8 cellular contexts compared by ENCODE assay signal in genomic region chr18:46096651-46097300, GRCh38. TPM values are rescaled to one million over a fixed set of nuclear protein-coding genes. Genes with fewer than 3 reads are reported as not detected.
DNase-seq lines count a peak whose midpoint lies in the region; ATAC-seq, FAIRE-seq and TF ChIP-seq lines count a peak whose summit lies in the region.

No MANE protein-coding gene starts in this region.

- TF ChIP-seq POLR2A in vagina (IDR thresholded peaks at IDR 0.05) = no peak

- H3K4me3 ChIP-seq in mammary epithelial cell (replicated peaks in 1 of 3; ENCODE audit: insufficient read depth in 1 of 3, low read depth in 2 of 3, low read length in 3 of 3) (peak overlapping the region; percentile 79 to 95 (median 92)), vagina (peak overlapping the region; percentile 62 to 78)

- no peak for TF ChIP-seq CTCF in CD4-positive, alpha-beta T cell (IDR thresholded peaks at IDR 0.05)
- TF ChIP-seq CTCF in mammary epithelial cell (conservative IDR thresholded peaks at IDR 0.05 in 1 of 2, IDR thresholded peaks at IDR 0.05 in 1 of 2; ENCODE audit: extremely low read depth in 1 of 2, insufficient read depth in 1 of 2, low read depth in 1 of 2, low read length in 2 of 2) = no peak
- no peak for TF ChIP-seq CTCF in vagina (IDR thresholded peaks at IDR 0.05)

- no peak for ATAC-seq in CD4-positive, alpha-beta T cell (ENCODE audit: poor library complexity)
- no peak for ATAC-seq in memory B cell (ENCODE audit: low read depth)

- peak overlapping the region; percentile 94 for H3K9ac ChIP-seq in mammary epithelial cell (ENCODE audit: insufficient read depth, low read length)

- no peaks in the 10 kb centered on the region for H3K27me3 Mint-ChIP-seq in CD4-positive, alpha-beta T cell
- H3K27me3 Mint-ChIP-seq in IgD-negative memory B cell = no peaks in the 10 kb centered on the region
- H3K27me3 Mint-ChIP-seq in memory B cell = no peaks in the 10 kb centered on the region

- no peaks in the 10 kb centered on the region for H3K9me3 ChIP-seq in CD4-positive, alpha-beta T cell (ENCODE audit: control insufficient read depth, low read length)
- H3K9me3 ChIP-seq in mammary epithelial cell (replicated peaks; ENCODE audit: insufficient read depth, low read length) = no peaks in the 10 kb centered on the region
- no peaks in the 10 kb centered on the region for H3K9me3 ChIP-seq in vagina

- peaks cover 63% of the 10 kb centered on the region for H3K79me2 ChIP-seq in mammary epithelial cell (ENCODE audit: insufficient read depth, low read length)

- H3K4me2 ChIP-seq in mammary epithelial cell (ENCODE audit: insufficient read depth, low read depth, low read length) = peak overlapping the region; percentile 94

- in situ Hi-C loops in mammary epithelial cell (cut with MboI; ENCODE audit: low sequenced_read_pairs in 2 of 2) = no loop called here

- H2AFZ ChIP-seq in mammary epithelial cell (ENCODE audit: low read depth, low read length) = no peak overlapping the region

- POLR2A ChIA-PET in CD4-positive, alpha-beta T cell (lab: Charles Lee) = interaction anchor here (0.6 to 1.1 kb wide), 2 partner anchors 14 to 23 kb away, joined by 3 to 5 read pairs; no protein-coding TSS in a partner anchor

- peak overlapping the region; percentile 100 for H3K4me3 Mint-ChIP-seq in CD4-positive, alpha-beta T cell
- H3K4me3 Mint-ChIP-seq in IgD-negative memory B cell (peak overlapping the region; percentile 97 to 99 (median 99)), memory B cell (peak overlapping the region; percentile 94)

- peaks cover 14% of the 10 kb centered on the region for H3K36me3 ChIP-seq in mammary epithelial cell (ENCODE audit: insufficient read depth, low read length)
- peaks cover 0 to 23% of the 10 kb centered on the region in 2 donors for H3K36me3 ChIP-seq in vagina

- CTCF ChIA-PET in CD4-positive, alpha-beta T cell (lab: Charles Lee) = interaction anchor here (0.7 to 2.4 kb wide), 5 partner anchors 11 to 390 kb away, joined by 3 to 14 read pairs (median 6); a partner anchor contains a TSS
- CTCF ChIA-PET in mammary epithelial cell (lab: Charles Lee; ENCODE audit: low non-redundant PET) = no interaction called here

- 30% methylated on average over 13 of the region's 22 CpGs for WGBS in mammary epithelial cell (ENCODE audit: low coverage, missing lambda C conversion rate)

- no TSS peak for BruUV-seq in mammary epithelial cell (replicated peaks; lab: Mats Ljungman, UMichigan)

- H3K27me3 ChIP-seq in CD4-positive, alpha-beta T cell (ENCODE audit: control insufficient read depth, insufficient read depth, low read length) = no peaks in the 10 kb centered on the region
- H3K27me3 ChIP-seq in mammary epithelial cell (ENCODE audit: insufficient read depth, low read length) = no peaks in the 10 kb centered on the region
- H3K27me3 ChIP-seq in vagina = no peaks in the 10 kb centered on the region

- DNase-seq in CD4-positive, alpha-beta T cell = no peak
- DNase-seq in mammary epithelial cell = no peak
- DNase-seq in memory B cell (ENCODE audit: low spot score in 2 of 2) = no peak
- no peak for DNase-seq in vagina (ENCODE audit: extremely low spot score in 2 of 2)
- DNase-seq in urothelium cell line (ENCODE audit: low spot score) = no peak
- DNase-seq in T-helper 9 cell = no peak
- no peak for DNase-seq in NCI-H1436 (lab: John Stamatoyannopoulos, UW)

- peak overlapping the region; percentile 74 for H3K27ac ChIP-seq in CD4-positive, alpha-beta T cell (ENCODE audit: low read depth, low read length)
- peak overlapping the region; percentile 73 for H3K27ac ChIP-seq in mammary epithelial cell (ENCODE audit: insufficient read depth, low read depth, low read length)
- peak overlapping the region; percentile 79 for H3K27ac ChIP-seq in vagina

- FAIRE-seq in urothelium cell line (lab: Jason Lieb, UNC) = no peak

- no peaks in the 10 kb centered on the region for H4K20me1 ChIP-seq in mammary epithelial cell (ENCODE audit: insufficient read depth, low read length)

- peak overlapping the region; percentile 99 for H3K27ac Mint-ChIP-seq in CD4-positive, alpha-beta T cell
- peak overlapping the region; percentile 95 to 99 (median 99) for H3K27ac Mint-ChIP-seq in IgD-negative memory B cell
- peak overlapping the region; percentile 96 for H3K27ac Mint-ChIP-seq in memory B cell

- dilution Hi-C loops in mammary epithelial cell (cut with HindIII; ENCODE audit: low sequenced_read_pairs) = no loop called here

- intact Hi-C loops in CD4-positive, alpha-beta T cell (cut with DNase I, micrococcal nuclease) = loop anchor here in 1 of 2 experiments (2.0 kb wide), 1 partner anchor 130 kb away; the partner anchor contains the start of gene EPG5
- intact Hi-C loops in mammary epithelial cell (cut with micrococcal nuclease) = loop anchor here (5.0 kb wide), 1 partner anchor 76 kb away; a partner anchor contains a TSS
- intact Hi-C loops in vagina (cut with DNase I) = no loop called here

- H3K4me1 ChIP-seq in mammary epithelial cell (ENCODE audit: insufficient read depth, low read length) (peaks cover 8% of the 10 kb centered on the region), vagina (peaks cover 45% of the 10 kb centered on the region)

- H3K36me3 Mint-ChIP-seq in CD4-positive, alpha-beta T cell (ENCODE audit: low read depth) = peaks cover 50% of the 10 kb centered on the region
- no peaks in the 10 kb centered on the region for H3K36me3 Mint-ChIP-seq in IgD-negative memory B cell
- peaks cover 3% of the 10 kb centered on the region for H3K36me3 Mint-ChIP-seq in memory B cell

- H3K4me1 Mint-ChIP-seq in CD4-positive, alpha-beta T cell (ENCODE audit: low read depth) = peaks cover 35% of the 10 kb centered on the region
- peaks cover 11 to 24% (median 18%) of the 10 kb centered on the region in 3 donors for H3K4me1 Mint-ChIP-seq in IgD-negative memory B cell
- peaks cover 5% of the 10 kb centered on the region for H3K4me1 Mint-ChIP-seq in memory B cell

- no peaks in the 10 kb centered on the region for H3K9me3 Mint-ChIP-seq in CD4-positive, alpha-beta T cell
- H3K9me3 Mint-ChIP-seq in IgD-negative memory B cell (no peaks in the 10 kb centered on the region), memory B cell (no peaks in the 10 kb centered on the region)

RNA-seq across cellular contexts. Expression of gene ATP5F1A, which starts 1.3 kb away (rescaled TPM):
- 100 to 1,000 TPM; 205 to 206 TPM for total RNA-seq in CD4-positive, alpha-beta T cell
- polyA plus RNA-seq in IgD-negative memory B cell (418 TPM), mammary epithelial cell (569 TPM)
- total RNA-seq in mammary epithelial cell (100 to 1,000 TPM; 345 to 516 TPM), vagina (247 TPM)
- 555 TPM for polyA minus RNA-seq in mammary epithelial cell

RNA-seq across cellular contexts. Expression of gene HAUS1, which starts 7.4 kb away (rescaled TPM):
- total RNA-seq in CD4-positive, alpha-beta T cell = 10 to 100 TPM in 1 of 2 experiments, 1 to 10 TPM in 1; 8.8 to 10.8 TPM
- polyA plus RNA-seq in IgD-negative memory B cell (56.9 TPM), mammary epithelial cell (47.8 TPM)
- total RNA-seq in mammary epithelial cell (10 to 100 TPM; 12.3 to 26.3 TPM), vagina (20.9 TPM)
- polyA minus RNA-seq in mammary epithelial cell = 25.0 TPM

RNA-seq across cellular contexts. Expression of gene PSTPIP2, which starts 24.7 kb away (rescaled TPM):
- 1 to 10 TPM; 5.9 to 6.0 TPM for total RNA-seq in CD4-positive, alpha-beta T cell
- 1.1 TPM for polyA plus RNA-seq in IgD-negative memory B cell
- 10 to 100 TPM; 33.2 to 33.7 TPM for total RNA-seq in mammary epithelial cell
- polyA plus RNA-seq in mammary epithelial cell = 27.2 TPM
- polyA minus RNA-seq in mammary epithelial cell = 21.2 TPM
- 9.1 TPM for total RNA-seq in vagina
